In genomic region chr7:77338883-77339629, GRCh38 we compare ENCODE assay signal across 12 cellular contexts.
DNase-seq lines count a peak whose midpoint lies in the region; ATAC-seq, FAIRE-seq and TF ChIP-seq lines count a peak whose summit lies in the region.
"Had no signal": no experiment of that assay in that cellular context is flagged by ENCODE, and none has a peak within 500 bp of the region (broad histone marks: within the 10 kb centered on the region; RNA-seq: fewer than 3 reads in every experiment).

No MANE protein-coding gene starts in this region.

- no peaks in the 10 kb centered on the region for H3K27me3 Mint-ChIP-seq in IgD-negative memory B cell
- no peaks in the 10 kb centered on the region for H3K27me3 Mint-ChIP-seq in memory B cell
- 0 out of 2 replicates have a peak, but pooled peaks cover 6% of the 10 kb centered on the region for H3K27me3 Mint-ChIP-seq in WTC11 (ENCODE audit: low read depth)
- H3K27me3 Mint-ChIP-seq: activated naive CD4-positive, alpha-beta T cell treated with anti-CD3 and anti-CD28 coated beads, Interleukin-2, amount 50 U/mL, for 24 hours had no signal

- ATAC-seq in memory B cell (ENCODE audit: low read depth) (no peak), WTC11 (no peak)

- H3K4me3 Mint-ChIP-seq in IgD-negative memory B cell (peak overlapping the region in 3 of 4 donors; percentile 5 to 79 (median 78)), memory B cell (peak overlapping the region; percentile 41), WTC11 (no peak overlapping the region)
- H3K4me3 Mint-ChIP-seq: activated naive CD4-positive, alpha-beta T cell treated with anti-CD3 and anti-CD28 coated beads, Interleukin-2, amount 50 U/mL, for 24 hours had no signal

- TF ChIP-seq CTCF in choroid plexus epithelial cell (conservative IDR thresholded peaks at IDR 0.05; ENCODE audit: low read depth, low read length) = no peak
- TF ChIP-seq CTCF in WTC11 (IDR thresholded peaks at IDR 0.05) = no peak

- H3K9me3 Mint-ChIP-seq in IgD-negative memory B cell = peaks cover 0 to 4% (median 0%) of the 10 kb centered on the region in 3 donors
- H3K9me3 Mint-ChIP-seq in memory B cell = peaks cover 2% of the 10 kb centered on the region
- H3K9me3 Mint-ChIP-seq in WTC11 = 0 out of 2 replicates have a peak, but pooled peaks cover 4% of the 10 kb centered on the region
- H3K9me3 Mint-ChIP-seq: activated naive CD4-positive, alpha-beta T cell treated with anti-CD3 and anti-CD28 coated beads, Interleukin-2, amount 50 U/mL, for 24 hours had no signal

- H3K36me3 Mint-ChIP-seq in IgD-negative memory B cell (peaks cover 3% of the 10 kb centered on the region), memory B cell (peaks cover 7% of the 10 kb centered on the region), WTC11 (peaks cover 13% of the 10 kb centered on the region)
- H3K36me3 Mint-ChIP-seq: activated naive CD4-positive, alpha-beta T cell treated with anti-CD3 and anti-CD28 coated beads, Interleukin-2, amount 50 U/mL, for 24 hours had no signal

- H3K27ac Mint-ChIP-seq in IgD-negative memory B cell (peak overlapping the region; percentile 44 to 84 (median 57)), memory B cell (no peak overlapping the region), WTC11 (no peak overlapping the region)

- CTCF ChIA-PET in WTC11 (lab: Charles Lee) = no interaction called here

- peaks cover 34 to 49% (median 45%) of the 10 kb centered on the region in 3 donors for H3K4me1 Mint-ChIP-seq in IgD-negative memory B cell
- peaks cover 29% of the 10 kb centered on the region for H3K4me1 Mint-ChIP-seq in memory B cell
- no peaks in the 10 kb centered on the region; the same call in 1 of the 2 replicates for H3K4me1 Mint-ChIP-seq in WTC11

- FAIRE-seq in A204.1 (lab: Jason Lieb, UNC) = peak; percentile 97

- POLR2A ChIA-PET in WTC11 (lab: Charles Lee) = no interaction called here

- H3K4me3 ChIP-seq in choroid plexus epithelial cell (ENCODE audit: low read depth, low read length) = no peak overlapping the region
- H3K4me3 ChIP-seq: esophagus squamous epithelium, Peyer's patch had no signal

- peak; percentile 63 for DNase-seq in choroid plexus epithelial cell (ENCODE audit: low read depth)
- DNase-seq in memory B cell (ENCODE audit: low spot score in 2 of 2) = no peak
- no peak for DNase-seq in G401 (ENCODE audit: low spot score)
- no peak for DNase-seq in NCI-H774 (lab: John Stamatoyannopoulos, UW)
- DNase-seq in WTC11 (ENCODE audit: low spot score) = no peak
- no peak for DNase-seq in OCI-M2 (lab: John Stamatoyannopoulos, UW; ENCODE audit: unreplicated experiment)
- DNase-seq: cerebellar nuclear complex, esophagus squamous epithelium, Peyer's patch had no signal

- in situ Hi-C loops in G401 (cut with HindIII; ENCODE audit: low sequenced_read_pairs) = no loop called here

TF ChIP-seq in WTC11, 78 proteins besides CTCF, POLR2A, EP300 and RAD21:
- TF ChIP-seq JAZF1 (CRISPR knock-in tag; IDR thresholded peaks at IDR 0.05) = no peak
- TF ChIP-seq MAX (CRISPR knock-in tag; IDR thresholded peaks at IDR 0.05) = no peak
- no peak for TF ChIP-seq AFF4 (CRISPR knock-in tag; IDR thresholded peaks at IDR 0.05; ENCODE audit: borderline replicate concordance)
- TF ChIP-seq NR2C2 (CRISPR knock-in tag; IDR thresholded peaks at IDR 0.05) = no peak
- TF ChIP-seq FOXJ3 (CRISPR knock-in tag; IDR thresholded peaks at IDR 0.05; ENCODE audit: borderline replicate concordance) = no peak
- no peak for TF ChIP-seq ZNF416 (CRISPR knock-in tag; IDR thresholded peaks at IDR 0.05)
- no peak for TF ChIP-seq SMAD3 (CRISPR knock-in tag; IDR thresholded peaks at IDR 0.05; ENCODE audit: borderline replicate concordance)
- TF ChIP-seq ZBTB21 (CRISPR knock-in tag; IDR thresholded peaks at IDR 0.05; ENCODE audit: borderline replicate concordance) = no peak
TF ChIP-seq in WTC11: peak in this region for 0.

Comparison
In these comparisons a context has a peak if more than half of its experiments do, and no peak if none do; other contexts are left out.
1. H3K27ac Mint-ChIP-seq: peak in IgD-negative memory B cell (3 of 3); none in memory B cell (single experiment) and WTC11 (single experiment).